In genomic region chr9:86626802-86627201, GRCh38 we compare ENCODE assay signal across 22 cellular contexts.
"Had no signal": no experiment of that assay in that cellular context is flagged by ENCODE, and none has a peak within 500 bp of the region (broad histone marks: within the 10 kb centered on the region; RNA-seq: fewer than 3 reads in every experiment).

No MANE protein-coding gene starts in this region.

- H3K27me3 ChIP-seq: colonic mucosa, gastrocnemius medialis, testis, tibial nerve, upper lobe of right lung, vagina had no signal

- DNase-seq: colonic mucosa; dermis blood vessel endothelial cell; gastrocnemius medialis; glutamatergic neuron; islet precursor cell; left ventricle myocardium inferior; lower lobe of right lung; midbrain; occipital lobe; psoas muscle; retina; stimulated activated CD4-positive, alpha-beta T cell treated with anti-CD3 and anti-CD28 coated beads, Interleukin-2, amount 100 ng/mL, for 24 hours; stimulated activated CD4-positive, alpha-beta T cell treated with anti-CD3 and anti-CD28 coated beads, Interleukin-4, amount 100 ng/mL, for 4 hours; stimulated activated naive B cell treated with anti-CD40 and anti-IgM and Interleukin-4, amounts not matched to agents 10 μg/mL and 1 μg/mL and 100 μg/mL, for 72 hours; stimulated activated naive CD8-positive, alpha-beta T cell treated with anti-CD3 and anti-CD28 coated beads, Interleukin-15, amount 100 ng/mL, for 72 hours; testis; upper lobe of right lung had no signal

- H3K36me3 ChIP-seq: colonic mucosa, gastrocnemius medialis, left ventricle myocardium inferior, lower lobe of right lung, tibial nerve, upper lobe of right lung, vagina had no signal

- ATAC-seq: gastrocnemius medialis; lower lobe of right lung; psoas muscle; sciatic nerve; stimulated activated naive B cell treated with anti-CD40 and anti-IgM and Interleukin-4, amounts not matched to agents 10 μg/mL and 1 μg/mL and 100 μg/mL, for 72 hours; stimulated activated naive CD8-positive, alpha-beta T cell treated with anti-CD3 and anti-CD28 coated beads, Interleukin-15, amount 100 ng/mL, for 72 hours; upper lobe of right lung had no signal

- H3K4me1 ChIP-seq: colonic mucosa, gastrocnemius medialis, left ventricle myocardium inferior, lower lobe of right lung, psoas muscle, testis, upper lobe of right lung, vagina had no signal

- H3K4me3 Mint-ChIP-seq: memory B cell; nephron; stimulated activated naive B cell treated with anti-CD40 and anti-IgM and Interleukin-4, amounts not matched to agents 10 μg/mL and 1 μg/mL and 100 μg/mL, for 72 hours; stimulated activated naive CD8-positive, alpha-beta T cell treated with anti-CD3 and anti-CD28 coated beads, Interleukin-15, amount 100 ng/mL, for 72 hours had no signal

- H3K27ac ChIP-seq: colonic mucosa, gastrocnemius medialis, left ventricle myocardium inferior, lower lobe of right lung, psoas muscle, testis, tibial nerve, upper lobe of right lung, vagina had no signal

- H3K27ac Mint-ChIP-seq: memory B cell; stimulated activated naive B cell treated with anti-CD40 and anti-IgM and Interleukin-4, amounts not matched to agents 10 μg/mL and 1 μg/mL and 100 μg/mL, for 72 hours; stimulated activated naive CD8-positive, alpha-beta T cell treated with anti-CD3 and anti-CD28 coated beads, Interleukin-15, amount 100 ng/mL, for 72 hours had no signal

- H3K4me1 Mint-ChIP-seq: memory B cell; stimulated activated naive B cell treated with anti-CD40 and anti-IgM and Interleukin-4, amounts not matched to agents 10 μg/mL and 1 μg/mL and 100 μg/mL, for 72 hours; stimulated activated naive CD8-positive, alpha-beta T cell treated with anti-CD3 and anti-CD28 coated beads, Interleukin-15, amount 100 ng/mL, for 72 hours had no signal

- H3K36me3 Mint-ChIP-seq: memory B cell; stimulated activated naive B cell treated with anti-CD40 and anti-IgM and Interleukin-4, amounts not matched to agents 10 μg/mL and 1 μg/mL and 100 μg/mL, for 72 hours had no signal

- H3K27me3 Mint-ChIP-seq: stimulated activated naive B cell treated with anti-CD40 and anti-IgM and Interleukin-4, amounts not matched to agents 10 μg/mL and 1 μg/mL and 100 μg/mL, for 72 hours; stimulated activated naive CD8-positive, alpha-beta T cell treated with anti-CD3 and anti-CD28 coated beads, Interleukin-15, amount 100 ng/mL, for 72 hours had no signal

- H3K9me3 Mint-ChIP-seq: nephron; stimulated activated naive B cell treated with anti-CD40 and anti-IgM and Interleukin-4, amounts not matched to agents 10 μg/mL and 1 μg/mL and 100 μg/mL, for 72 hours; stimulated activated naive CD8-positive, alpha-beta T cell treated with anti-CD3 and anti-CD28 coated beads, Interleukin-15, amount 100 ng/mL, for 72 hours had no signal

- H3K9me3 ChIP-seq: colonic mucosa, gastrocnemius medialis, left ventricle myocardium inferior, lower lobe of right lung, psoas muscle, testis, tibial nerve, upper lobe of right lung, vagina had no signal

- H3K4me3 ChIP-seq: colonic mucosa, gastrocnemius medialis, left ventricle myocardium inferior, lower lobe of right lung, psoas muscle, testis, tibial nerve, upper lobe of right lung, vagina had no signal
